23 cellular contexts compared by ENCODE assay signal in genomic region chr2:46422717-46423394, GRCh38. TPM values are rescaled to one million over a fixed set of nuclear protein-coding genes. Genes with fewer than 3 reads are reported as not detected.
"Had no signal": no experiment of that assay in that cellular context is flagged by ENCODE, and none has a peak within 500 bp of the region (broad histone marks: within the 10 kb centered on the region; RNA-seq: fewer than 3 reads in every experiment).

No MANE protein-coding gene starts in this region.

- H3K27ac ChIP-seq: adrenal gland, hepatocyte, pancreas, skin epidermis, testis, WERI-Rb-1 had no signal

- H3K9me3 ChIP-seq: adrenal gland, pancreas, testis had no signal

- DNase-seq: activated CD4-positive, alpha-beta memory T cell treated with anti-CD3 and anti-CD28 coated beads for 36 hours; activated CD4-positive, alpha-beta T cell treated with anti-CD3 and anti-CD28 coated beads for 36 hours; activated CD8-positive, alpha-beta memory T cell treated with anti-CD3 and anti-CD28 coated beads, Interleukin-2, amount 10 ng/mL, durations not matched to agents 7 days and 5 days; activated effector memory CD4-positive, alpha-beta T cell treated with Interleukin-2 at 50 U/mL for 16 hours; activated naive CD4-positive, alpha-beta T cell treated with anti-CD3 and anti-CD28 coated beads, Interleukin-2, amount 50 U/mL, for 16 hours; activated T-cell treated with anti-CD3 and anti-CD28 coated beads, Interleukin-2, amount 50 U/mL, for 24 hours; adrenal gland; caudate nucleus; erythroblast; islet precursor cell; naive thymus-derived CD4-positive, alpha-beta T cell; pancreas; stimulated activated CD4-positive, alpha-beta T cell treated with anti-CD3 and anti-CD28 coated beads, Interleukin-4, amount 100 ng/mL, for 24 hours; stimulated activated naive CD4-positive, alpha-beta T cell treated with Interleukin-2 at 50 U/mL for 16 hours; T-helper 17 cell; testis; WERI-Rb-1 had no signal

- H3K4me1 ChIP-seq: adrenal gland, pancreas, testis had no signal

- H3K27me3 ChIP-seq: adrenal gland, hepatocyte, pancreas, testis had no signal

- H3K36me3 ChIP-seq: adrenal gland, pancreas, WERI-Rb-1 had no signal

- ATAC-seq: activated CD4-positive, alpha-beta T cell treated with anti-CD3 and anti-CD28 coated beads for 36 hours; activated CD8-positive, alpha-beta memory T cell treated with anti-CD3 and anti-CD28 coated beads, Interleukin-2, amount 10 ng/mL, durations not matched to agents 7 days and 5 days; naive thymus-derived CD4-positive, alpha-beta T cell; pancreas; T-helper 17 cell had no signal

- H3K4me3 ChIP-seq: adrenal gland, hepatocyte, pancreas, skin epidermis, testis had no signal

RNA-seq across cellular contexts. Expression of gene TMEM247, which starts 56.5 kb away (rescaled TPM):
- total RNA-seq: activated CD4-positive, alpha-beta memory T cell treated with anti-CD3 and anti-CD28 coated beads for 36 hours; activated CD4-positive, alpha-beta T cell treated with anti-CD3 and anti-CD28 coated beads for 36 hours; activated CD8-positive, alpha-beta memory T cell treated with anti-CD3 and anti-CD28 coated beads, Interleukin-2, amount 10 ng/mL, durations not matched to agents 7 days and 5 days; adrenal gland; fibroblast of villous mesenchyme; glomerular endothelial cell; hepatocyte; mononuclear cell; naive thymus-derived CD4-positive, alpha-beta T cell; pancreas; T-helper 17 cell; ureter had no signal
